ENCODE assay signal across 28 cellular contexts in the genomic region with DNA sequence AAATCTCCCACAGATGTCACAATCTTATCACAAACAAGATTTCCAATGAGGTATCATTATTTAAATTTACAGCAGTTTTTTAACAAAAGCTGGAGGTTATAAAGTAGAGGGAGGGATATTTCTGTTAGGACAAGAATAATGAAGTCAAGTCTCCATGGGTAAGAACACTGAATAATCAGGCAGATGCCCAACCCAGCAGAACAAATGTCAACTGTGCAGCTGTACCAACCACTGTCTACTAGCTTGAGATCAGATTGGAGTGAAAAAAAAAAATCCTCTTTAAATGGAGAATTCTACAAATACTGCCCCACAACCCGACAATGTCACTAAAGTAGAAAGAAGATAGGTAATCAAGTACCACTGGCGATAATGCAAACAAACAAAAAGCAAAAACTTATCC.
"Had no signal": no experiment of that assay in that cellular context is flagged by ENCODE, and none has a peak within 500 bp of the region (broad histone marks: within the 10 kb centered on the region; RNA-seq: fewer than 3 reads in every experiment).

No MANE protein-coding gene starts in this region.

- H3K27ac Mint-ChIP-seq: activated CD8-positive, alpha-beta T cell treated with anti-CD3 and anti-CD28 coated beads for 36 hours; activated naive CD4-positive, alpha-beta T cell treated with anti-CD3 and anti-CD28 coated beads, Interleukin-2, amount 10 ng/mL, durations not matched to agents 7 days and 5 days; activated naive CD8-positive, alpha-beta T cell treated with anti-CD3 and anti-CD28 coated beads for 36 hours; activated T-cell treated with anti-CD3 and anti-CD28 coated beads, Interleukin-2, amount 50 U/mL, for 72 hours; activated T-helper 2 cell treated with anti-CD3 and anti-CD28 coated beads, Interferon-gamma antibody, Interleukin-2, Interleukin-4, amounts not matched to agents 10 μg/mL and 5 μg/mL and 100 μg/mL, durations not matched to agents 14 hours and 24 hours and 36 hours had no signal

- H3K27ac ChIP-seq: brain microvascular endothelial cell, cardiac muscle cell, KMS-11, Peyer's patch, RWPE1, SJCRH30, VCaP had no signal

- H3K27me3 Mint-ChIP-seq: activated CD8-positive, alpha-beta T cell treated with anti-CD3 and anti-CD28 coated beads for 36 hours; activated naive CD4-positive, alpha-beta T cell treated with anti-CD3 and anti-CD28 coated beads, Interleukin-2, amount 10 ng/mL, durations not matched to agents 7 days and 5 days; activated naive CD8-positive, alpha-beta T cell treated with anti-CD3 and anti-CD28 coated beads for 36 hours had no signal

- ATAC-seq: activated CD8-positive, alpha-beta T cell treated with anti-CD3 and anti-CD28 coated beads for 36 hours; activated T-cell treated with anti-CD3 and anti-CD28 coated beads, Interleukin-2, amount 50 U/mL, for 72 hours had no signal

- H3K9me3 Mint-ChIP-seq: activated CD8-positive, alpha-beta T cell treated with anti-CD3 and anti-CD28 coated beads for 36 hours; activated naive CD4-positive, alpha-beta T cell treated with anti-CD3 and anti-CD28 coated beads, Interleukin-2, amount 10 ng/mL, durations not matched to agents 7 days and 5 days; activated naive CD8-positive, alpha-beta T cell treated with anti-CD3 and anti-CD28 coated beads for 36 hours; activated T-cell treated with anti-CD3 and anti-CD28 coated beads, Interleukin-2, amount 50 U/mL, for 72 hours; activated T-helper 2 cell treated with anti-CD3 and anti-CD28 coated beads, Interferon-gamma antibody, Interleukin-2, Interleukin-4, amounts not matched to agents 10 μg/mL and 5 μg/mL and 100 μg/mL, durations not matched to agents 14 hours and 24 hours and 36 hours had no signal

- H3K27me3 ChIP-seq: brain microvascular endothelial cell, cardiac muscle cell, Peyer's patch, SJCRH30 had no signal

- H3K9me3 ChIP-seq: Peyer's patch, SJCRH30, SK-N-SH had no signal

- H3K4me3 ChIP-seq: cardiac muscle cell, Peyer's patch, SJCRH30 had no signal

- H3K4me1 ChIP-seq: Peyer's patch, SJCRH30 had no signal

- DNase-seq: activated CD4-positive, CD25-positive, alpha-beta regulatory T cell; activated CD8-positive, alpha-beta memory T cell treated with anti-CD3 and anti-CD28 coated beads, Interleukin-2, amount 50 U/mL, for 4 hours; activated CD8-positive, alpha-beta T cell treated with anti-CD3 and anti-CD28 coated beads for 36 hours; activated gamma-delta T cell treated with Interleukin-2 at 50 U/mL for 16 hours; activated naive CD4-positive, alpha-beta T cell treated with anti-CD3 and anti-CD28 coated beads, Interleukin-2, amount 10 ng/mL, durations not matched to agents 7 days and 5 days; activated naive CD8-positive, alpha-beta T cell treated with anti-CD3 and anti-CD28 coated beads for 36 hours; activated T-cell treated with anti-CD3 and anti-CD28 coated beads, Interleukin-2, amount 50 U/mL, for 72 hours; brain microvascular endothelial cell; NCI-H1092; NCI-H1417; NCI-H1694; NCI-H2029; NCI-H2107; NCI-H2171 treated with DMSO at 0.1 percent for 48 hours; NCI-H345; NCI-H510A; NCI-H526 treated with DMSO at 0.1 percent for 48 hours; NK-92 treated with Interleukin-12 subunit alpha and Interleukin-12 subunit beta, amount 100 ng/mL, for 24 hours; Peyer's patch; Right ventricle myocardium superior; SJCRH30; SK-N-SH; T-helper 1 cell had no signal

- H3K4me3 Mint-ChIP-seq: activated CD8-positive, alpha-beta T cell treated with anti-CD3 and anti-CD28 coated beads for 36 hours; activated naive CD4-positive, alpha-beta T cell treated with anti-CD3 and anti-CD28 coated beads, Interleukin-2, amount 10 ng/mL, durations not matched to agents 7 days and 5 days; activated naive CD8-positive, alpha-beta T cell treated with anti-CD3 and anti-CD28 coated beads for 36 hours; activated T-cell treated with anti-CD3 and anti-CD28 coated beads, Interleukin-2, amount 50 U/mL, for 72 hours had no signal

- H3K4me1 Mint-ChIP-seq: activated naive CD4-positive, alpha-beta T cell treated with anti-CD3 and anti-CD28 coated beads, Interleukin-2, amount 10 ng/mL, durations not matched to agents 7 days and 5 days had no signal
